Comparison of ENCODE assay signal across 1 cellular context in genomic region chr3:126344380-126345041, GRCh38.
TF ChIP-seq lines count a peak whose summit lies in the region.

No MANE protein-coding gene starts in this region.

TF ChIP-seq in WTC11, 78 proteins besides CTCF, POLR2A, EP300 and RAD21 (continued from another document):
- TF ChIP-seq MLX (CRISPR knock-in tag; IDR thresholded peaks at IDR 0.05) (no peak), ZNF121 (CRISPR knock-in tag; IDR thresholded peaks at IDR 0.05) (no peak), E2F1 (CRISPR knock-in tag; IDR thresholded peaks at IDR 0.05) (no peak), ZNF512 (CRISPR knock-in tag; IDR thresholded peaks at IDR 0.05; ENCODE audit: borderline replicate concordance) (no peak), ZNF138 (CRISPR knock-in tag; conservative IDR thresholded peaks at IDR 0.05) (no peak), ZNF219 (CRISPR knock-in tag; IDR thresholded peaks at IDR 0.05; ENCODE audit: borderline replicate concordance) (no peak), HMGA2 (CRISPR knock-in tag; IDR thresholded peaks at IDR 0.05) (no peak), E2F5 (CRISPR knock-in tag; IDR thresholded peaks at IDR 0.05) (no peak)
- TF ChIP-seq, protein P1, sequence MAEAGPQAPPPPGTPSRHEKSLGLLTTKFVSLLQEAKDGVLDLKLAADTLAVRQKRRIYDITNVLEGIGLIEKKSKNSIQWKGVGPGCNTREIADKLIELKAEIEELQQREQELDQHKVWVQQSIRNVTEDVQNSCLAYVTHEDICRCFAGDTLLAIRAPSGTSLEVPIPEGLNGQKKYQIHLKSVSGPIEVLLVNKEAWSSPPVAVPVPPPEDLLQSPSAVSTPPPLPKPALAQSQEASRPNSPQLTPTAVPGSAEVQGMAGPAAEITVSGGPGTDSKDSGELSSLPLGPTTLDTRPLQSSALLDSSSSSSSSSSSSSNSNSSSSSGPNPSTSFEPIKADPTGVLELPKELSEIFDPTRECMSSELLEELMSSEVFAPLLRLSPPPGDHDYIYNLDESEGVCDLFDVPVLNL (CRISPR knock-in tag; IDR thresholded peaks at IDR 0.05; ENCODE audit: borderline replicate concordance, low read depth): no peak
